Comparison of ENCODE assay signal across 21 cellular contexts in genomic region chr13:109026266-109026665, GRCh38.
"Had no signal": no experiment of that assay in that cellular context is flagged by ENCODE, and none has a peak within 500 bp of the region (broad histone marks: within the 10 kb centered on the region; RNA-seq: fewer than 3 reads in every experiment).

No MANE protein-coding gene starts in this region.

- H3K9me3 Mint-ChIP-seq: dendritic cell treated with granulocyte-macrophage colony-stimulating factor and Interleukin-4, amounts not matched to agents 40 ng/mL and 50 ng/mL, for 4 days; mesothelial cell of epicardium; neural progenitor cell; stimulated activated effector memory CD8-positive, alpha-beta T cell treated with anti-CD3 and anti-CD28 coated beads, Interleukin-12 subunit alpha, Interleukin-12 subunit beta, amount 100 ng/mL, for 72 hours; type B pancreatic cell had no signal

- H3K4me2 ChIP-seq: neural progenitor cell had no signal

- DNase-seq: effector memory CD8-positive, alpha-beta T cell; foreskin keratinocyte; kidney glomerular epithelial cell; nucleus accumbens; ovary; sigmoid colon; stimulated activated CD4-positive, alpha-beta T cell treated with anti-CD3 and anti-CD28 coated beads, Interleukin-12 subunit alpha, Interleukin-12 subunit beta, amount 100 ng/mL, for 4 hours; stimulated activated CD8-positive, alpha-beta memory T cell treated with anti-CD3 and anti-CD28 coated beads, Interleukin-4, amount 100 ng/mL, for 48 hours; stimulated activated naive CD8-positive, alpha-beta T cell treated with anti-CD3 and anti-CD28 coated beads, Interleukin-15, Interleukin-2, amounts not matched to agents 100 U/mL and 50 U/mL, for 24 hours; thyroid gland; uterus had no signal

- H3K27ac ChIP-seq: foreskin keratinocyte, neural progenitor cell, ovary, right atrium auricular region, sigmoid colon, skin epidermis, suprapubic skin, thyroid gland, uterus had no signal

- H3K4me1 ChIP-seq: neural progenitor cell, right atrium auricular region, sigmoid colon, suprapubic skin, thyroid gland, uterus had no signal

- H3K36me3 Mint-ChIP-seq: mesothelial cell of epicardium; natural killer cell treated with Interleukin-12 subunit alpha and Interleukin-12 subunit beta and Interleukin-15 and Interleukin-18, amount 100 ng/mL, for 72 hours; neural progenitor cell; stimulated activated effector memory CD8-positive, alpha-beta T cell treated with anti-CD3 and anti-CD28 coated beads, Interleukin-12 subunit alpha, Interleukin-12 subunit beta, amount 100 ng/mL, for 72 hours; type B pancreatic cell had no signal

- ATAC-seq: effector memory CD8-positive, alpha-beta T cell; foreskin keratinocyte; left lobe of liver; natural killer cell treated with Interleukin-12 subunit alpha and Interleukin-12 subunit beta and Interleukin-15 and Interleukin-18, amount 100 ng/mL, for 72 hours; stimulated activated effector memory CD8-positive, alpha-beta T cell treated with anti-CD3 and anti-CD28 coated beads, Interleukin-12 subunit alpha, Interleukin-12 subunit beta, amount 100 ng/mL, for 72 hours; stimulated activated naive CD8-positive, alpha-beta T cell treated with anti-CD3 and anti-CD28 coated beads, Interleukin-15, Interleukin-2, amounts not matched to agents 100 U/mL and 50 U/mL, for 24 hours had no signal

- H3K9ac ChIP-seq: neural progenitor cell had no signal

- H3K27me3 Mint-ChIP-seq: dendritic cell treated with granulocyte-macrophage colony-stimulating factor and Interleukin-4, amounts not matched to agents 40 ng/mL and 50 ng/mL, for 4 days; effector memory CD8-positive, alpha-beta T cell; natural killer cell treated with Interleukin-12 subunit alpha and Interleukin-12 subunit beta and Interleukin-15 and Interleukin-18, amount 100 ng/mL, for 72 hours; type B pancreatic cell had no signal

- H3K4me3 Mint-ChIP-seq: dendritic cell treated with granulocyte-macrophage colony-stimulating factor and Interleukin-4, amounts not matched to agents 40 ng/mL and 50 ng/mL, for 4 days; effector memory CD8-positive, alpha-beta T cell; mesothelial cell of epicardium; natural killer cell treated with Interleukin-12 subunit alpha and Interleukin-12 subunit beta and Interleukin-15 and Interleukin-18, amount 100 ng/mL, for 72 hours; neural progenitor cell; stimulated activated effector memory CD8-positive, alpha-beta T cell treated with anti-CD3 and anti-CD28 coated beads, Interleukin-12 subunit alpha, Interleukin-12 subunit beta, amount 100 ng/mL, for 72 hours; type B pancreatic cell had no signal

- H3K36me3 ChIP-seq: neural progenitor cell, ovary, right atrium auricular region, sigmoid colon, suprapubic skin, thyroid gland, uterus had no signal

- H3K4me3 ChIP-seq: neural progenitor cell, ovary, right atrium auricular region, sigmoid colon, skin epidermis, suprapubic skin, thyroid gland, uterus had no signal

- H3K9me3 ChIP-seq: ovary, right atrium auricular region, sigmoid colon, suprapubic skin, thyroid gland, uterus had no signal

- H2AFZ ChIP-seq: neural progenitor cell had no signal

- H3K4me1 Mint-ChIP-seq: mesothelial cell of epicardium; neural progenitor cell; stimulated activated effector memory CD8-positive, alpha-beta T cell treated with anti-CD3 and anti-CD28 coated beads, Interleukin-12 subunit alpha, Interleukin-12 subunit beta, amount 100 ng/mL, for 72 hours had no signal

- H3K27ac Mint-ChIP-seq: dendritic cell treated with granulocyte-macrophage colony-stimulating factor and Interleukin-4, amounts not matched to agents 40 ng/mL and 50 ng/mL, for 4 days; effector memory CD8-positive, alpha-beta T cell; mesothelial cell of epicardium; natural killer cell treated with Interleukin-12 subunit alpha and Interleukin-12 subunit beta and Interleukin-15 and Interleukin-18, amount 100 ng/mL, for 72 hours; neural progenitor cell; stimulated activated effector memory CD8-positive, alpha-beta T cell treated with anti-CD3 and anti-CD28 coated beads, Interleukin-12 subunit alpha, Interleukin-12 subunit beta, amount 100 ng/mL, for 72 hours; type B pancreatic cell had no signal

- H3K27me3 ChIP-seq: foreskin keratinocyte, neural progenitor cell, ovary, right atrium auricular region, sigmoid colon, suprapubic skin, thyroid gland, uterus had no signal
